ENCODE assay signal across 35 cellular contexts in the genomic region with DNA sequence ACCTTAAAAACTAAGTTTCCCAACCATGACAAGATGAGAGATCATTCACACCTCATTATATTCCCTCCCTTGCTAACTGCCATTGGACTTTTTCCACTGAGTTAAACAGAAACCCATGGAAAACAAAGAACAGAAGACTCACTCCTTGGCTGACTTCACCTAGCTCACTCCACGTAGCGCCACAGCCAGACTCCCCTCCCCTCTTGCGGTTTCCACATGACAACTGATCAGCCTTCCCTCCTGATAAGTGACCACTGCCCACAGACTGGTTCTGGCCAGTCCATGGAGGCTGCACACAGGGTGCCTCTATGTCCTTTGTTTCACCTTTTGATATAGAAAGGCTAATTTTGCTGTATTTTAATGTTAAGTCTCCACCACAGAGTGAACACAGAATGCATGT. TPM values are rescaled to one million over a fixed set of nuclear protein-coding genes. Genes with fewer than 3 reads are reported as not detected.
DNase-seq lines count a peak whose midpoint lies in the region; ATAC-seq, FAIRE-seq and TF ChIP-seq lines count a peak whose summit lies in the region.
"Had no signal": no experiment of that assay in that cellular context is flagged by ENCODE, and none has a peak within 500 bp of the region (broad histone marks: within the 10 kb centered on the region; RNA-seq: fewer than 3 reads in every experiment).

No MANE protein-coding gene starts in this region.

- no peak overlapping the region for H2AK9ac ChIP-seq in IMR-90 (replicated peaks; ENCODE audit: low read depth, low read length, poor library complexity)

- no peak overlapping the region for H4K8ac ChIP-seq in IMR-90 (ENCODE audit: low read depth in 2 of 2, low read length in 2 of 2)

- intact Hi-C loops in IMR-90 (cut with micrococcal nuclease): no loop called here
- intact Hi-C loops in K562 (cut with micrococcal nuclease): no loop called here

- DNase-seq in IMR-90: peak; percentile 12
- peak in 1 of 4 experiments; percentile 31 for DNase-seq in K562 (ENCODE audit: extremely low read depth in 1 of 4, low spot score in 3 of 4)
- DNase-seq in kidney glomerular epithelial cell (lab: John Stamatoyannopoulos, UW): peak; percentile 48
- no peak for DNase-seq in NCI-H1092 (lab: John Stamatoyannopoulos, UW)
- no peak for DNase-seq in NCI-H1417 treated with DMSO at 0.1 percent for 48 hours (lab: John Stamatoyannopoulos, UW)
- DNase-seq: activated CD4-positive, alpha-beta T cell treated with anti-CD3 and anti-CD28 coated beads, Interleukin-2, amount 10 ng/mL, durations not matched to agents 7 days and 5 days; activated CD8-positive, alpha-beta memory T cell treated with anti-CD3 and anti-CD28 coated beads, Interleukin-2, amount 10 ng/mL, durations not matched to agents 7 days and 5 days; activated T-cell treated with anti-CD3 and anti-CD28 coated beads, Interleukin-2, amount 50 U/mL, for 48 hours; BE2C; colonic mucosa; DMS53; effector memory CD4-positive, alpha-beta T cell; erythroblast; foreskin melanocyte; immature natural killer cell; NCI-H1092 treated with DMSO at 0.1 percent for 48 hours; NCI-H1930; NCI-H524; PC-9; SHP77 treated with DMSO at 0.1 percent for 48 hours; stimulated activated CD4-positive, alpha-beta T cell treated with anti-CD3 and anti-CD28 coated beads, Interleukin-12 subunit alpha, Interleukin-12 subunit beta, amount 100 ng/mL, for 4 hours; stimulated activated CD4-positive, alpha-beta T cell treated with anti-CD3 and anti-CD28 coated beads, Interleukin-4, amount 100 ng/mL, for 1 hour; SW 1271; T1000; upper lobe of left lung had no signal

- no peak overlapping the region for H2BK120ac ChIP-seq in IMR-90 (ENCODE audit: low read depth, low read length)

- no peak for TF ChIP-seq CTCF in IMR-90 (conservative IDR thresholded peaks at IDR 0.05; ENCODE audit: low read depth, low read length)
- no peak for TF ChIP-seq CTCF in K562 (IDR thresholded peaks at IDR 0.05 in 2 of 3, conservative IDR thresholded peaks at IDR 0.05 in 1 of 3; ENCODE audit: insufficient read depth in 2 of 3, low read depth in 1 of 3, low read length in 3 of 3)
- no peak for TF ChIP-seq CTCF in nephron (IDR thresholded peaks at IDR 0.05; ENCODE audit: unreplicated experiment in 3 of 3)

- no peaks in the 10 kb centered on the region for H3K9me3 ChIP-seq in IMR-90 (ENCODE audit: control insufficient read depth, insufficient read depth, low read length)
- no peaks in the 10 kb centered on the region for H3K9me3 ChIP-seq in K562 (replicated peaks; ENCODE audit: control insufficient read depth, insufficient read depth, low read depth, low read length)
- H3K9me3 ChIP-seq: BE2C, colonic mucosa, upper lobe of left lung had no signal

- POLR2A ChIA-PET in IMR-90 (lab: Charles Lee; ENCODE audit: unreplicated experiment): no interaction called here
- POLR2A ChIA-PET in K562 (lab: Yijun Ruan, JAX): no interaction called here

- BruUV-seq in IMR-90 (replicated peaks; lab: Mats Ljungman, UMichigan) (no TSS peak), K562 (replicated peaks; lab: Mats Ljungman, UMichigan) (no TSS peak)

- no peak overlapping the region for H3K56ac ChIP-seq in IMR-90 (ENCODE audit: extremely low read depth, insufficient read depth, low read length)

- peaks cover 4% of the 10 kb centered on the region; the same call in 1 of the 2 replicates for H3K36me3 ChIP-seq in IMR-90 (ENCODE audit: control insufficient read depth, insufficient read depth, low read length)
- H3K36me3 ChIP-seq in K562 (ENCODE audit: control insufficient read depth, insufficient read depth, low read length): no peaks in the 10 kb centered on the region
- H3K36me3 ChIP-seq: BE2C, colonic mucosa had no signal

- peaks cover 6% of the 10 kb centered on the region for H3K9me3 Mint-ChIP-seq in nephron
- H3K9me3 Mint-ChIP-seq: immature natural killer cell had no signal

- H3K27ac Mint-ChIP-seq in nephron: peak overlapping the region; percentile 72 to 92 (median 72)
- H3K27ac Mint-ChIP-seq: activated CD4-positive, alpha-beta T cell treated with anti-CD3 and anti-CD28 coated beads, Interleukin-2, amount 10 ng/mL, durations not matched to agents 7 days and 5 days; activated CD8-positive, alpha-beta memory T cell treated with anti-CD3 and anti-CD28 coated beads, Interleukin-2, amount 10 ng/mL, durations not matched to agents 7 days and 5 days; immature natural killer cell had no signal

- H3K4me1 Mint-ChIP-seq in nephron: no peaks in the 10 kb centered on the region
- H3K4me1 Mint-ChIP-seq: immature natural killer cell, neural crest cell had no signal

- FAIRE-seq in K562 (lab: Jason Lieb, UNC): no peak
- FAIRE-seq: G401.6 had no signal

- no CpG with 5 or more reads among the region's 3 CpGs for WGBS in IMR-90 (ENCODE audit: extremely low coverage in 2 of 2, insufficient read length in 1 of 2), 2 experiments
- no CpG with 5 or more reads among the region's 3 CpGs for WGBS in K562 (ENCODE audit: insufficient coverage, low coverage, missing lambda C conversion rate)

- H2BK20ac ChIP-seq in IMR-90 (ENCODE audit: low read depth, low read length): no peak overlapping the region

- no peaks in the 10 kb centered on the region for H3K79me1 ChIP-seq in IMR-90 (ENCODE audit: low read depth in 1 of 2, low read length in 2 of 2)

- no peak overlapping the region for H3K23ac ChIP-seq in IMR-90 (ENCODE audit: low read depth, low read length)

- TF ChIP-seq POLR2A in IMR-90 (IDR thresholded peaks at IDR 0.05; ENCODE audit: low read depth, low read length): no peak
- no peak for TF ChIP-seq POLR2A in K562 (conservative IDR thresholded peaks at IDR 0.05)

- no peak overlapping the region for H3K14ac ChIP-seq in IMR-90 (replicated peaks; ENCODE audit: low read depth, low read length)

- H3K4me2 ChIP-seq in IMR-90 (ENCODE audit: low read depth, low read length) (no peak overlapping the region), K562 (ENCODE audit: insufficient read depth, low read length) (no peak overlapping the region)
- H3K4me2 ChIP-seq: hepatocyte, PC-9 had no signal

- no peak overlapping the region for H4K5ac ChIP-seq in IMR-90 (ENCODE audit: low read depth, low read length)

- no peak overlapping the region for H2BK15ac ChIP-seq in IMR-90 (ENCODE audit: low read depth, low read length)

- H2AK5ac ChIP-seq in IMR-90 (ENCODE audit: low read depth, low read length): no peak overlapping the region

- H3K27ac ChIP-seq in IMR-90 (ENCODE audit: insufficient read depth, low read length): no peak overlapping the region
- H3K27ac ChIP-seq in K562 (ENCODE audit: extremely low read depth, low read depth, low read length): no peak overlapping the region
- H3K27ac ChIP-seq: colonic mucosa, hepatocyte, PC-9, upper lobe of left lung had no signal

- H3K9ac ChIP-seq in IMR-90 (ENCODE audit: low read depth, low read length): no peak overlapping the region
- no peak overlapping the region for H3K9ac ChIP-seq in K562 (ENCODE audit: insufficient read depth in 1 of 2, low read depth in 2 of 2, low read length in 2 of 2)

- H3K4ac ChIP-seq in IMR-90 (ENCODE audit: low read depth, low read length): no peak overlapping the region

- no peak for TF ChIP-seq EP300 in K562 (IDR thresholded peaks at IDR 0.05; ENCODE audit: low read length)

- ATAC-seq in IMR-90 (ENCODE audit: low read depth): no peak
- peak; percentile 58; the same call in 2 of the 3 replicates for ATAC-seq in K562
- ATAC-seq in GM18517 (IDR thresholded peaks at IDR 0.05; ENCODE audit: unreplicated experiment): no peak
- ATAC-seq in HG03342 (IDR thresholded peaks at IDR 0.05; ENCODE audit: unreplicated experiment): no peak
- ATAC-seq: activated CD8-positive, alpha-beta memory T cell treated with anti-CD3 and anti-CD28 coated beads, Interleukin-2, amount 10 ng/mL, durations not matched to agents 7 days and 5 days; HCT116; sciatic nerve had no signal

- no peak overlapping the region for H3K4me3 ChIP-seq in IMR-90 (ENCODE audit: insufficient read depth, low read depth, low read length)
- H3K4me3 ChIP-seq in K562: no peak overlapping the region
- H3K4me3 ChIP-seq: colonic mucosa, hepatocyte, lung, PC-9, upper lobe of left lung had no signal

- no peaks in the 10 kb centered on the region for H3K79me2 ChIP-seq in K562 (ENCODE audit: control insufficient read depth, insufficient read depth, low read length)
- H3K79me2 ChIP-seq: hepatocyte had no signal

- no peak overlapping the region for H2BK5ac ChIP-seq in IMR-90 (ENCODE audit: low read depth, low read length, poor library complexity, severe bottlenecking)

- dilution Hi-C loops in IMR-90 (cut with HindIII; ENCODE audit: low sequenced_read_pairs, unreplicated experiment): no loop called here

- H3K9me1 ChIP-seq in IMR-90 (ENCODE audit: insufficient read depth, low read length) (no peaks in the 10 kb centered on the region), K562 (ENCODE audit: control insufficient read depth, insufficient read depth, low read length) (no peaks in the 10 kb centered on the region)

- no peaks in the 10 kb centered on the region for H3K27me3 Mint-ChIP-seq in nephron (ENCODE audit: low read depth)
- H3K27me3 Mint-ChIP-seq: activated CD4-positive, alpha-beta T cell treated with anti-CD3 and anti-CD28 coated beads, Interleukin-2, amount 10 ng/mL, durations not matched to agents 7 days and 5 days; activated CD8-positive, alpha-beta memory T cell treated with anti-CD3 and anti-CD28 coated beads, Interleukin-2, amount 10 ng/mL, durations not matched to agents 7 days and 5 days had no signal

- peaks cover 63% of the 10 kb centered on the region for H3K36me3 Mint-ChIP-seq in nephron (ENCODE audit: low read depth)

- H3K4me1 ChIP-seq in IMR-90 (ENCODE audit: control insufficient read depth, insufficient read depth, low read length) (no peaks in the 10 kb centered on the region), K562 (replicated peaks in 1 of 2; ENCODE audit: control insufficient read depth in 2 of 2, insufficient read depth in 2 of 2, low read length in 2 of 2) (no peaks in the 10 kb centered on the region; a peak in 1 of 5 replicates)
- H3K4me1 ChIP-seq: BE2C, colonic mucosa had no signal

- no peak overlapping the region for H4K91ac ChIP-seq in IMR-90 (ENCODE audit: insufficient read depth, low read depth, low read length)

- no peaks in the 10 kb centered on the region for H3K27me3 ChIP-seq in IMR-90 (ENCODE audit: control insufficient read depth, insufficient read depth, low read length)
- H3K27me3 ChIP-seq in K562 (ENCODE audit: control insufficient read depth in 2 of 2, insufficient read depth in 2 of 2, low read length in 2 of 2): no peaks in the 10 kb centered on the region
- H3K27me3 ChIP-seq: BE2C, colonic mucosa, hepatocyte, upper lobe of left lung had no signal

- H2AFZ ChIP-seq in IMR-90 (replicated peaks; ENCODE audit: low read length, poor library complexity): no peak overlapping the region
- no peak overlapping the region for H2AFZ ChIP-seq in K562 (ENCODE audit: low read depth, low read length)
- H2AFZ ChIP-seq: hepatocyte, PC-9 had no signal

- in situ Hi-C loops in IMR-90 (cut with MboI; ENCODE audit: low sequenced_read_pairs) (no loop called here), K562 (cut with MboI) (no loop called here)

- H4K20me1 ChIP-seq in IMR-90 (ENCODE audit: insufficient read depth, low read length) (no peaks in the 10 kb centered on the region), K562 (replicated peaks; ENCODE audit: control insufficient read depth, insufficient read depth, low read length) (no peaks in the 10 kb centered on the region)

- H3K18ac ChIP-seq in IMR-90 (ENCODE audit: low read depth, low read length): no peak overlapping the region

- no peak overlapping the region for H3K4me3 Mint-ChIP-seq in nephron
- H3K4me3 Mint-ChIP-seq: activated CD4-positive, alpha-beta T cell treated with anti-CD3 and anti-CD28 coated beads, Interleukin-2, amount 10 ng/mL, durations not matched to agents 7 days and 5 days; activated CD8-positive, alpha-beta memory T cell treated with anti-CD3 and anti-CD28 coated beads, Interleukin-2, amount 10 ng/mL, durations not matched to agents 7 days and 5 days; immature natural killer cell; neural crest cell had no signal

- CTCF ChIA-PET in IMR-90 (lab: Yijun Ruan, JAX): no interaction called here
- CTCF ChIA-PET in K562 (lab: Yijun Ruan, JAX; ENCODE audit: low intra/inter-chr PET ratio): no interaction called here

- no peak for TF ChIP-seq RAD21 in IMR-90 (IDR thresholded peaks at IDR 0.05; ENCODE audit: low read length)
- TF ChIP-seq RAD21 in K562 (CRISPR knock-in tag; conservative IDR thresholded peaks at IDR 0.05 in 1 of 2, IDR thresholded peaks at IDR 0.05 in 1 of 2): no peak

RNA-seq across cellular contexts. Expression of a gene that starts 10.3 kb away (rescaled TPM):
- 18.1 and 21.7 TPM in 2 replicates for total RNA-seq in IMR-90 (2012; rRNA removed)
- polyA plus RNA-seq in IMR-90 (2012; rRNA removed): 3.9 and 5.2 TPM in 2 replicates
- 1.2 and 1.7 TPM in 2 replicates for polyA plus RNA-seq in IMR-90 (2012; cell fraction: cytosol; rRNA removed)
- 0.24 and 1.7 TPM in 2 replicates for polyA plus RNA-seq in IMR-90 (2012; cell fraction: nucleus; rRNA removed; ENCODE audit: low replicate concordance)
- not detected in 2 replicates for total RNA-seq in K562 (2011; cell fraction: chromatin; rRNA removed; ENCODE audit: low replicate concordance)
- not detected in 2 replicates for total RNA-seq in K562 (2011; cell fraction: nucleolus; rRNA removed)
- total RNA-seq in K562 (2011; cell fraction: nucleoplasm; rRNA removed): not detected in 2 replicates
- total RNA-seq in K562 (2014; rRNA removed): 0.05 TPM in 1 of 2 replicates, not detected in the other
- not detected in 2 replicates for total RNA-seq in K562 (2014; rRNA removed; fragmentation: Illumina TruSeq; extraction: Trizol)
- not detected in 2 replicates for total RNA-seq in K562 (2015; rRNA removed; fragmentation: Illumina TruSeq; extraction: Trizol)
- total RNA-seq in K562 (2021): 0.07 and 0.11 TPM in 2 replicates
- polyA plus RNA-seq in K562 (2011; rRNA removed): not detected in 2 replicates
- polyA plus RNA-seq in K562 (2011; cell fraction: cytosol; rRNA removed): not detected in 2 replicates
- not detected in 2 replicates for polyA plus RNA-seq in K562 (2011; cell fraction: nucleus; rRNA removed)
- polyA plus RNA-seq in K562 (2012): 0.01 and 0.03 TPM in 2 replicates
- polyA plus RNA-seq in K562 (2014; fragmentation: Illumina TruSeq; extraction: Trizol): not detected in 2 replicates
- polyA plus RNA-seq in K562 (2014; fragmentation: Nextera tagmentation; extraction: Ambion mirVana): under 1 TPM; 0.04 to 0.11 TPM
- polyA plus RNA-seq in K562 (2014; rRNA removed): not detected in 2 replicates
- polyA minus RNA-seq in K562 (2011; rRNA and poly(A)+ RNA removed): not detected in 2 replicates
- not detected in 2 replicates for polyA minus RNA-seq in K562 (2011; cell fraction: cytosol; rRNA and poly(A)+ RNA removed)
- not detected in 2 replicates for polyA minus RNA-seq in K562 (2011; cell fraction: nucleus; rRNA and poly(A)+ RNA removed)

RNA-seq across cellular contexts. Expression of a gene that starts 11.7 kb away (rescaled TPM):
- total RNA-seq in IMR-90 (2012; rRNA removed): 6.8 and 7.5 TPM in 2 replicates
- 4.5 and 6.1 TPM in 2 replicates for polyA plus RNA-seq in IMR-90 (2012; rRNA removed)
- 1.2 and 2.8 TPM in 2 replicates for polyA plus RNA-seq in IMR-90 (2012; cell fraction: cytosol; rRNA removed)
- 0.23 and 3.1 TPM in 2 replicates for polyA plus RNA-seq in IMR-90 (2012; cell fraction: nucleus; rRNA removed; ENCODE audit: low replicate concordance)
- total RNA-seq in K562 (2011; cell fraction: chromatin; rRNA removed; ENCODE audit: low replicate concordance): not detected in 2 replicates
- not detected in 2 replicates for total RNA-seq in K562 (2011; cell fraction: nucleolus; rRNA removed)
- not detected in 2 replicates for total RNA-seq in K562 (2011; cell fraction: nucleoplasm; rRNA removed)
- total RNA-seq in K562 (2014; rRNA removed): 0.09 TPM in 1 of 2 replicates, not detected in the other
- 0.13 and 0.18 TPM in 2 replicates for total RNA-seq in K562 (2014; rRNA removed; fragmentation: Illumina TruSeq; extraction: Trizol)
- total RNA-seq in K562 (2015; rRNA removed; fragmentation: Illumina TruSeq; extraction: Trizol): 0.23 and 0.40 TPM in 2 replicates
- 0.09 and 0.25 TPM in 2 replicates for total RNA-seq in K562 (2021)
- 0.06 and 0.07 TPM in 2 replicates for polyA plus RNA-seq in K562 (2011; rRNA removed)
- polyA plus RNA-seq in K562 (2011; cell fraction: cytosol; rRNA removed): 0.04 TPM in 1 of 2 replicates, not detected in the other
- not detected in 2 replicates for polyA plus RNA-seq in K562 (2011; cell fraction: nucleus; rRNA removed)
- 0.08 and 0.14 TPM in 2 replicates for polyA plus RNA-seq in K562 (2012)
- 0.10 and 0.18 TPM in 2 replicates for polyA plus RNA-seq in K562 (2014; fragmentation: Illumina TruSeq; extraction: Trizol)
- polyA plus RNA-seq in K562 (2014; fragmentation: Nextera tagmentation; extraction: Ambion mirVana): under 1 TPM; 0.18 TPM
- 0.03 TPM in 1 of 2 replicates, not detected in the other for polyA plus RNA-seq in K562 (2014; rRNA removed)
- 0.09 TPM in 1 of 2 replicates, not detected in the other for polyA minus RNA-seq in K562 (2011; rRNA and poly(A)+ RNA removed)
- polyA minus RNA-seq in K562 (2011; cell fraction: cytosol; rRNA and poly(A)+ RNA removed): not detected in 2 replicates
- polyA minus RNA-seq in K562 (2011; cell fraction: nucleus; rRNA and poly(A)+ RNA removed): not detected in 2 replicates

RNA-seq across cellular contexts. Expression of a gene that starts 26.2 kb away (rescaled TPM):
- total RNA-seq in IMR-90 (2012; rRNA removed) (not detected in 2 replicates), K562 (2014; rRNA removed) (not detected in 2 replicates), K562 (2014; rRNA removed; fragmentation: Illumina TruSeq; extraction: Trizol) (not detected in 2 replicates), K562 (2015; rRNA removed; fragmentation: Illumina TruSeq; extraction: Trizol) (not detected in 2 replicates), K562 (2021) (not detected in 2 replicates)
- polyA plus RNA-seq in IMR-90 (2012; rRNA removed) (not detected in 2 replicates), K562 (2011; rRNA removed) (not detected in 2 replicates), K562 (2014; fragmentation: Illumina TruSeq; extraction: Trizol) (not detected in 2 replicates), K562 (2014; fragmentation: Nextera tagmentation; extraction: Ambion mirVana) (not detected), K562 (2014; rRNA removed) (not detected in 2 replicates)
- not detected in 2 replicates for polyA plus RNA-seq in IMR-90 (2012; cell fraction: cytosol; rRNA removed)
- polyA plus RNA-seq in IMR-90 (2012; cell fraction: nucleus; rRNA removed; ENCODE audit: low replicate concordance): not detected in 2 replicates
- total RNA-seq in K562 (2011; cell fraction: chromatin; rRNA removed; ENCODE audit: low replicate concordance): not detected in 2 replicates
- total RNA-seq in K562 (2011; cell fraction: nucleolus; rRNA removed): not detected in 2 replicates
- total RNA-seq in K562 (2011; cell fraction: nucleoplasm; rRNA removed): not detected in 2 replicates
- not detected in 2 replicates for polyA plus RNA-seq in K562 (2011; cell fraction: cytosol; rRNA removed)
- not detected in 2 replicates for polyA plus RNA-seq in K562 (2011; cell fraction: nucleus; rRNA removed)
- not detected in 2 replicates for polyA plus RNA-seq in K562 (2012)
- not detected in 2 replicates for polyA minus RNA-seq in K562 (2011; rRNA and poly(A)+ RNA removed)
- polyA minus RNA-seq in K562 (2011; cell fraction: cytosol; rRNA and poly(A)+ RNA removed): not detected in 2 replicates
- not detected in 2 replicates for polyA minus RNA-seq in K562 (2011; cell fraction: nucleus; rRNA and poly(A)+ RNA removed)
- total RNA-seq: activated CD4-positive, alpha-beta T cell treated with anti-CD3 and anti-CD28 coated beads, Interleukin-2, amount 10 ng/mL, durations not matched to agents 7 days and 5 days; colonic mucosa; hepatocyte; neural crest cell; PC-9; subcutaneous adipose tissue had no signal
- polyA plus RNA-seq: hepatocyte, lung had no signal

Comparison
In these comparisons a context has a peak if more than half of its experiments do, and no peak if none do; other contexts are left out.
1. DNase-seq: peak in IMR-90 (single experiment) and kidney glomerular epithelial cell (single experiment); none in NCI-H1092 (single experiment) and NCI-H1417 treated with DMSO at 0.1 percent for 48 hours (single experiment).
2. RNA of a gene that starts 10.3 kb away (total RNA-seq): 18.1 to 21.7 TPM in IMR-90; 0.05 to 0.11 TPM in K562; every median in the first group is over 10 times any median in the second.